1 cellular context compared by ENCODE assay signal in genomic region chr5:64768358-64769312, GRCh38.
TF ChIP-seq lines count a peak whose summit lies in the region.

CWC27 (plus strand) TSS chr5:64768930; CDS start chr5:64769147, 217 bp downstream.
SREK1IP1 (minus strand) TSS chr5:64768691; CDS start chr5:64768517, 174 bp downstream.

TF ChIP-seq in HCT116, 20 proteins besides CTCF, POLR2A, EP300 and RAD21 (continued from another document):
- TF ChIP-seq REST (IDR thresholded peaks at IDR 0.05; ENCODE audit: low read depth) (no peak), ATF3 (IDR thresholded peaks at IDR 0.05) (no peak), EZH2phosphoT487 (IDR thresholded peaks at IDR 0.05; ENCODE audit: borderline replicate concordance) (no peak)
